17 cellular contexts compared by ENCODE assay signal in the genomic region with DNA sequence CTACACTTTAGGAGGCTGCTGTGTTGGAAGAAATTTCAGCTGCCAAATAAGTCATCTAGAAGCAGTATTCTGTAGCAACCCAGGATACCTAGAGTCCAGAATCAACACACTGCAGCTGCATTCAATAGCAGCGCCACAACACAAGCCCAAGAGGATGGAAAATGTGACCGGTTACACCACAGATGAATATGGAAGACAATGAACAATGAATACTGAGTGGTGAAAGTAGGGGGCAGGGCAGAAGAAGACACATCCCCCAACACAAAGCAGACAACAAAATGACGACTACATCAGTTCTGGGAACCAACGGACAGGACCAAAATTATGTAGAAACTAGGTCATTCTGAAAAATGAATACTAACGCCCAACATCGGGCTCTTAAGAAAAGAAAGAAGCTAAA. TPM values are rescaled to one million over a fixed set of nuclear protein-coding genes. Genes with fewer than 3 reads are reported as not detected.
DNase-seq lines count a peak whose midpoint lies in the region; ATAC-seq and TF ChIP-seq lines count a peak whose summit lies in the region.
"Had no signal": no experiment of that assay in that cellular context is flagged by ENCODE, and none has a peak within 500 bp of the region (broad histone marks: within the 10 kb centered on the region; RNA-seq: fewer than 3 reads in every experiment).

No MANE protein-coding gene starts in this region.

- no peaks in the 10 kb centered on the region for H3K9me3 ChIP-seq in tibial nerve

- intact Hi-C loops in activated naive CD4-positive, alpha-beta T cell treated with anti-CD3 and anti-CD28 coated beads for 36 hours (cut with micrococcal nuclease) = no loop called here

- TF ChIP-seq CTCF in tibial nerve (IDR thresholded peaks at IDR 0.05) = no peak

- TF ChIP-seq POLR2A in tibial nerve (IDR thresholded peaks at IDR 0.05) = no peak
- no peak for TF ChIP-seq POLR2A in erythroblast (IDR thresholded peaks at IDR 0.05; ENCODE audit: low read length)

- H3K27me3 ChIP-seq in tibial nerve = no peaks in the 10 kb centered on the region

- H3K4me1 ChIP-seq in tibial nerve = peaks cover 0 to 8% (median 0%) of the 10 kb centered on the region in 4 donors

- no peak overlapping the region for H3K27ac Mint-ChIP-seq in activated naive CD8-positive, alpha-beta T cell treated with anti-CD3 and anti-CD28 coated beads, Interleukin-2, amount 50 U/mL, for 24 hours
- no peak overlapping the region for H3K27ac Mint-ChIP-seq in activated naive CD8-positive, alpha-beta T cell treated with anti-CD3 and anti-CD28 coated beads for 36 hours
- no peak overlapping the region for H3K27ac Mint-ChIP-seq in activated naive CD4-positive, alpha-beta T cell treated with anti-CD3 and anti-CD28 coated beads for 36 hours
- no peak overlapping the region for H3K27ac Mint-ChIP-seq in natural killer cell treated with Interleukin-12 subunit alpha and Interleukin-12 subunit beta and Interleukin-15 and Interleukin-18, amount 100 ng/mL, for 72 hours

- DNase-seq in activated naive CD8-positive, alpha-beta T cell treated with anti-CD3 and anti-CD28 coated beads, Interleukin-2, amount 50 U/mL, for 24 hours = no peak
- no peak for DNase-seq in activated naive CD8-positive, alpha-beta T cell treated with anti-CD3 and anti-CD28 coated beads for 36 hours
- DNase-seq in hippocampal formation (lab: John Stamatoyannopoulos, UW) (peak; percentile 75 to 91), nucleus accumbens (lab: John Stamatoyannopoulos, UW) (peak in 43 of 56 donors; percentile 6 to 85 (median 62)), tibial nerve (ENCODE audit: low spot score in 2 of 2) (peak; percentile 21 to 54), erythroblast (lab: John Stamatoyannopoulos, UW) (no peak)
- no peak for DNase-seq in activated naive CD4-positive, alpha-beta T cell treated with anti-CD3 and anti-CD28 coated beads for 36 hours
- DNase-seq in natural killer cell treated with Interleukin-12 subunit alpha and Interleukin-12 subunit beta and Interleukin-15 and Interleukin-18, amount 100 ng/mL, for 72 hours (ENCODE audit: low spot score) = no peak
- DNase-seq: DMS 273 treated with DMSO at 0.1 percent for 48 hours, GF-D8, KG1, NCI-H1048, NCI-H1436 treated with DMSO at 0.1 percent for 48 hours, NCI-H2029 treated with DMSO at 0.1 percent for 48 hours, NCI-H510A, PC-9 had no signal

- TF ChIP-seq EP300 in tibial nerve (IDR thresholded peaks at IDR 0.05) = peak in 1 of 2 donors; percentile 72

- no peaks in the 10 kb centered on the region for H3K4me1 Mint-ChIP-seq in activated naive CD8-positive, alpha-beta T cell treated with anti-CD3 and anti-CD28 coated beads, Interleukin-2, amount 50 U/mL, for 24 hours
- H3K4me1 Mint-ChIP-seq in activated naive CD8-positive, alpha-beta T cell treated with anti-CD3 and anti-CD28 coated beads for 36 hours = no peaks in the 10 kb centered on the region
- H3K4me1 Mint-ChIP-seq in activated naive CD4-positive, alpha-beta T cell treated with anti-CD3 and anti-CD28 coated beads for 36 hours (ENCODE audit: low read depth) = no peaks in the 10 kb centered on the region
- H3K4me1 Mint-ChIP-seq in natural killer cell treated with Interleukin-12 subunit alpha and Interleukin-12 subunit beta and Interleukin-15 and Interleukin-18, amount 100 ng/mL, for 72 hours (ENCODE audit: low read depth in 2 of 2) = no peaks in the 10 kb centered on the region

- H3K27ac ChIP-seq in tibial nerve = no peak overlapping the region
- H3K27ac ChIP-seq: C4-2B, PC-9 had no signal

- H3K36me3 ChIP-seq in tibial nerve = no peaks in the 10 kb centered on the region

- no peak overlapping the region for H3K4me3 ChIP-seq in tibial nerve
- H3K4me3 ChIP-seq: PC-9 had no signal

- peaks cover 24% of the 10 kb centered on the region for H3K27me3 Mint-ChIP-seq in activated naive CD8-positive, alpha-beta T cell treated with anti-CD3 and anti-CD28 coated beads, Interleukin-2, amount 50 U/mL, for 24 hours
- H3K27me3 Mint-ChIP-seq in activated naive CD8-positive, alpha-beta T cell treated with anti-CD3 and anti-CD28 coated beads for 36 hours = peaks cover 36% of the 10 kb centered on the region
- peaks cover 17% of the 10 kb centered on the region for H3K27me3 Mint-ChIP-seq in activated naive CD4-positive, alpha-beta T cell treated with anti-CD3 and anti-CD28 coated beads for 36 hours (ENCODE audit: low read depth)
- peaks cover 36 to 70% of the 10 kb centered on the region in 2 donors for H3K27me3 Mint-ChIP-seq in natural killer cell treated with Interleukin-12 subunit alpha and Interleukin-12 subunit beta and Interleukin-15 and Interleukin-18, amount 100 ng/mL, for 72 hours

- no peaks in the 10 kb centered on the region for H3K9me3 Mint-ChIP-seq in activated naive CD8-positive, alpha-beta T cell treated with anti-CD3 and anti-CD28 coated beads, Interleukin-2, amount 50 U/mL, for 24 hours
- H3K9me3 Mint-ChIP-seq in activated naive CD8-positive, alpha-beta T cell treated with anti-CD3 and anti-CD28 coated beads for 36 hours = no peaks in the 10 kb centered on the region
- no peaks in the 10 kb centered on the region for H3K9me3 Mint-ChIP-seq in activated naive CD4-positive, alpha-beta T cell treated with anti-CD3 and anti-CD28 coated beads for 36 hours
- H3K9me3 Mint-ChIP-seq in natural killer cell treated with Interleukin-12 subunit alpha and Interleukin-12 subunit beta and Interleukin-15 and Interleukin-18, amount 100 ng/mL, for 72 hours = no peaks in the 10 kb centered on the region

- H3K4me3 Mint-ChIP-seq in activated naive CD8-positive, alpha-beta T cell treated with anti-CD3 and anti-CD28 coated beads, Interleukin-2, amount 50 U/mL, for 24 hours = no peak overlapping the region
- no peak overlapping the region for H3K4me3 Mint-ChIP-seq in activated naive CD8-positive, alpha-beta T cell treated with anti-CD3 and anti-CD28 coated beads for 36 hours
- H3K4me3 Mint-ChIP-seq in activated naive CD4-positive, alpha-beta T cell treated with anti-CD3 and anti-CD28 coated beads for 36 hours = no peak overlapping the region
- no peak overlapping the region for H3K4me3 Mint-ChIP-seq in natural killer cell treated with Interleukin-12 subunit alpha and Interleukin-12 subunit beta and Interleukin-15 and Interleukin-18, amount 100 ng/mL, for 72 hours

- peak; percentile 24 for ATAC-seq in activated naive CD8-positive, alpha-beta T cell treated with anti-CD3 and anti-CD28 coated beads, Interleukin-2, amount 50 U/mL, for 24 hours
- ATAC-seq in natural killer cell treated with Interleukin-12 subunit alpha and Interleukin-12 subunit beta and Interleukin-15 and Interleukin-18, amount 100 ng/mL, for 72 hours = no peak

- H3K36me3 Mint-ChIP-seq in activated naive CD8-positive, alpha-beta T cell treated with anti-CD3 and anti-CD28 coated beads, Interleukin-2, amount 50 U/mL, for 24 hours (ENCODE audit: low read depth) = no peaks in the 10 kb centered on the region
- no peaks in the 10 kb centered on the region for H3K36me3 Mint-ChIP-seq in activated naive CD8-positive, alpha-beta T cell treated with anti-CD3 and anti-CD28 coated beads for 36 hours
- no peaks in the 10 kb centered on the region for H3K36me3 Mint-ChIP-seq in activated naive CD4-positive, alpha-beta T cell treated with anti-CD3 and anti-CD28 coated beads for 36 hours (ENCODE audit: low read depth)
- H3K36me3 Mint-ChIP-seq in natural killer cell treated with Interleukin-12 subunit alpha and Interleukin-12 subunit beta and Interleukin-15 and Interleukin-18, amount 100 ng/mL, for 72 hours = no peaks in the 10 kb centered on the region

- WGBS in tibial nerve, 2 donors = 30 to 36% methylated on average over 6 of the region's 6 CpGs

- CTCF ChIA-PET in activated naive CD4-positive, alpha-beta T cell treated with anti-CD3 and anti-CD28 coated beads for 36 hours (lab: Charles Lee) = no interaction called here

RNA-seq across cellular contexts. Expression of a gene that starts 38.2 kb away (rescaled TPM):
- total RNA-seq in activated naive CD8-positive, alpha-beta T cell treated with anti-CD3 and anti-CD28 coated beads for 36 hours = under 1 TPM; 0.62 to 0.96 TPM
- under 1 TPM in 2 of 4 donors, not detected in 2; 0.22 to 0.59 TPM for total RNA-seq in tibial nerve
- under 1 TPM; 0.10 to 0.30 TPM for total RNA-seq in activated naive CD4-positive, alpha-beta T cell treated with anti-CD3 and anti-CD28 coated beads for 36 hours
- not detected for total RNA-seq in natural killer cell treated with Interleukin-12 subunit alpha and Interleukin-12 subunit beta and Interleukin-15 and Interleukin-18, amount 100 ng/mL, for 72 hours
- total RNA-seq: PC-9 had no signal

Comparison
In these comparisons a context has a peak if more than half of its experiments do, and no peak if none do; other contexts are left out.
1. DNase-seq: peak in hippocampal formation (2 of 2), nucleus accumbens (43 of 56) and tibial nerve (2 of 2); none in activated naive CD8-positive, alpha-beta T cell treated with anti-CD3 and anti-CD28 coated beads, Interleukin-2, amount 50 U/mL, for 24 hours (single experiment), activated naive CD8-positive, alpha-beta T cell treated with anti-CD3 and anti-CD28 coated beads for 36 hours (single experiment), activated naive CD4-positive, alpha-beta T cell treated with anti-CD3 and anti-CD28 coated beads for 36 hours (single experiment), natural killer cell treated with Interleukin-12 subunit alpha and Interleukin-12 subunit beta and Interleukin-15 and Interleukin-18, amount 100 ng/mL, for 72 hours (single experiment) and erythroblast (0 of 2).